Comparison of ENCODE assay signal across 8 cellular contexts in the genomic region with DNA sequence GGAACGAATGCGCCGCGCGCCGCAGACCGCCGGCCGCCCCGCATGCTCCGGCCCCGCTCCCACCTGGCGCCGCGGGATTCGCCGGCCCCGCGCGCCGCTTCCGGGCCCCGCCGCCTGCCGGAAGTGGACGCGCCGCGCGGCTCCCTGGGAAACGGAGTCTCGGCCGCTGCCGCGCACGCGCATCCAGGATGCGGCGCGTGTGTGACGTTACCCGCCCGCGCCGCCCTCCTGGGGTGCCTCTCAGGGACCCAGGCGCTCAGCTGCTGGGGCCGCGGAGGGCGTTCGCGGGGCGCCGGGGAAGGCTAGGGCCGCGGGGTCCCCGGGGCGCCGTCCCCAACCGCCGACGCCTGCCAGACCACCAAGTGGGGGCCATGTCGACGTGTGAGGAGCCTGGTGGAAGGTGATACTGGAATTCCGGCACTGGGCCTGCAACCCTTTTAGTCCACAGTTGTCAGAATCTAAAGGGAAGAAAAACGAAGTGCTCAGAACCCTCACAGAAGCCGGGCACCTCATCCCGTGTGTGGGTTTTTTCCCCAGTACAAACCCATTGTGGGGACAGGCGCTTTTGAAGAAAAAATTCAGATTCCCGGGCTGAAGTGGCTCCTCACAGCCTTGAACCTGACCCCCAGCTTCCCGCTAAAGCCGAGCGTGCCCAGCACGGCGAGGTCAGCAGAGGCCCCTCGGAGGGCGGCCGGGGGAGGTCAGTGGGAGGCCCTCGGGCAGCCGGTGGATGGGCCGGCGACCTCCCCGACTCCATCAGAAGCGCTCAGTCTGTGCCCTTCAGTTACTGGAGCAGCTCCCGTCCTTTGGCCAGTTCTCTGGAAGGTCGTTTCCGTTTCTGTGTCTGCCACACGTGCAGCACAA. TPM values are rescaled to one million over a fixed set of nuclear protein-coding genes. Genes with fewer than 3 reads are reported as not detected.
DNase-seq lines count a peak whose midpoint lies in the region; ATAC-seq and TF ChIP-seq lines count a peak whose summit lies in the region.

A gene with protein sequence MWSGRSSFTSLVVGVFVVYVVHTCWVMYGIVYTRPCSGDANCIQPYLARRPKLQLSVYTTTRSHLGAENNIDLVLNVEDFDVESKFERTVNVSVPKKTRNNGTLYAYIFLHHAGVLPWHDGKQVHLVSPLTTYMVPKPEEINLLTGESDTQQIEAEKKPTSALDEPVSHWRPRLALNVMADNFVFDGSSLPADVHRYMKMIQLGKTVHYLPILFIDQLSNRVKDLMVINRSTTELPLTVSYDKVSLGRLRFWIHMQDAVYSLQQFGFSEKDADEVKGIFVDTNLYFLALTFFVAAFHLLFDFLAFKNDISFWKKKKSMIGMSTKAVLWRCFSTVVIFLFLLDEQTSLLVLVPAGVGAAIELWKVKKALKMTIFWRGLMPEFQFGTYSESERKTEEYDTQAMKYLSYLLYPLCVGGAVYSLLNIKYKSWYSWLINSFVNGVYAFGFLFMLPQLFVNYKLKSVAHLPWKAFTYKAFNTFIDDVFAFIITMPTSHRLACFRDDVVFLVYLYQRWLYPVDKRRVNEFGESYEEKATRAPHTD (minus strand): TSS at position 125 of the 864 bp plus-strand sequence. CDS start 258 bp downstream, outside the sequence.

- peaks cover 2% of the 10 kb centered on the region for H3K36me3 ChIP-seq in kidney epithelial cell (ENCODE audit: control insufficient read depth, insufficient read depth, low read length)

- DNase-seq in AG09309 (ENCODE audit: low read depth) = peak; percentile 33
- peak; percentile 73 for DNase-seq in NCI-H345 treated with DMSO at 0.1 percent for 48 hours (lab: John Stamatoyannopoulos, UW; ENCODE audit: unreplicated experiment)
- peak; percentile 78 to 79 for DNase-seq in activated CD4-positive, alpha-beta T cell treated with anti-CD3 and anti-CD28 coated beads for 24 hours (ENCODE audit: low read depth in 2 of 2)
- DNase-seq in cerebellum (ENCODE audit: low spot score) = peak; percentile 91
- peak; percentile 31 for DNase-seq in kidney epithelial cell (ENCODE audit: low read depth)
- peak; percentile 91 for DNase-seq in stimulated activated CD4-positive, alpha-beta T cell treated with anti-CD3 and anti-CD28 coated beads, Interleukin-15, amount 100 ng/mL, for 24 hours

- no peaks in the 10 kb centered on the region for H3K27me3 ChIP-seq in kidney epithelial cell (ENCODE audit: control insufficient read depth, insufficient read depth, low read length)

- H3K4me3 ChIP-seq in AG09309 (ENCODE audit: control insufficient read depth, low read depth, low read length) (peak within 1 kb of the TSS; percentile 96), kidney epithelial cell (ENCODE audit: low read depth, low read length) (peak within 1 kb of the TSS; percentile 94)

- ATAC-seq in GM19023 (IDR thresholded peaks at IDR 0.05; ENCODE audit: unreplicated experiment) (peak; percentile 71), HG03196 (IDR thresholded peaks at IDR 0.05; ENCODE audit: unreplicated experiment) (peak; percentile 77)

- TF ChIP-seq CTCF in AG09309 (IDR thresholded peaks at IDR 0.05; ENCODE audit: control insufficient read depth, insufficient read depth, low read depth, low read length, missing control alignments) = no peak
- no peak for TF ChIP-seq CTCF in kidney epithelial cell (IDR thresholded peaks at IDR 0.05; ENCODE audit: insufficient read depth, low read length, poor library complexity, severe bottlenecking)

RNA-seq across cellular contexts. Expression of the gene that starts here (rescaled TPM):
- total RNA-seq in cerebellum = 60.9 TPM
- 159 and 182 TPM in 2 replicates for total RNA-seq in kidney epithelial cell

Comparison
In these comparisons a context has a peak if more than half of its experiments do, and no peak if none do; other contexts are left out.
1. Peak in every context shown above with its lines: DNase-seq, ATAC-seq and H3K4me3 ChIP-seq.
2. DNase-seq: peak in every context shown above with its lines; median percentile 91 in cerebellum; 91 in stimulated activated CD4-positive, alpha-beta T cell treated with anti-CD3 and anti-CD28 coated beads, Interleukin-15, amount 100 ng/mL, for 24 hours; 78 in activated CD4-positive, alpha-beta T cell treated with anti-CD3 and anti-CD28 coated beads for 24 hours; 73 in NCI-H345 treated with DMSO at 0.1 percent for 48 hours; 33 in AG09309; 31 in kidney epithelial cell.